In the genomic region with DNA sequence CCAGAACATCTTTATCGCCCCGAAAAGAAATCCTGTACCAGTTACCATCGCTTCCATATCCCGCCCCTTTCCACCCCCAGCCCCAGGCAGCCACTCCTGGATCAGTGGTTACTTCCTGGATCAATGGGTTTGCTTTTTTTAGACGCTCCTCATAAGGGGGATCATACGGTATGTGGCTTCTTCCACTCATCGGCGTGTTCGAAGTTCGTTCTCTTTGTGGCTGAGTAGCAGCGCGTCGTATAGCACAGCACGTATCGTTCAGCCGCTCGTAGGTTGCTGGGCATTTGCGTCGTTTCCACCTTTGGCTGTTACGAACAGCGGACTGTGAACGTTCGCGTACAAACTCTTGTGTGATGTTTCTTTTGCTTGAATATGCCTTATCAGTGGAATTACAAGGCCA, we compare ENCODE assay signal across 17 cellular contexts. TPM values are rescaled to one million over a fixed set of nuclear protein-coding genes. Genes with fewer than 3 reads are reported as not detected.
DNase-seq lines count a peak whose midpoint lies in the region; ATAC-seq, FAIRE-seq and TF ChIP-seq lines count a peak whose summit lies in the region.
"Had no signal": no experiment of that assay in that cellular context is flagged by ENCODE, and none has a peak within 500 bp of the region (broad histone marks: within the 10 kb centered on the region; RNA-seq: fewer than 3 reads in every experiment).

No MANE protein-coding gene starts in this region.

- no peak for ATAC-seq in CD8-positive, alpha-beta T cell
- ATAC-seq in naive thymus-derived CD8-positive, alpha-beta T cell = no peak
- ATAC-seq: gastroesophageal sphincter, Panc1, psoas muscle had no signal

- no peak overlapping the region for H3K27ac ChIP-seq in ACC112 (ENCODE audit: low read depth, low read length)
- H3K27ac ChIP-seq in CD8-positive, alpha-beta T cell (ENCODE audit: low read depth, low read length) = no peak overlapping the region
- H3K27ac ChIP-seq: psoas muscle, WERI-Rb-1 had no signal

- no peak overlapping the region for H2AFZ ChIP-seq in ACC112 (ENCODE audit: low read length, unreplicated experiment)

- no peaks in the 10 kb centered on the region for H3K27me3 Mint-ChIP-seq in CD8-positive, alpha-beta T cell (ENCODE audit: low read depth)
- H3K27me3 Mint-ChIP-seq in activated T-helper 2 cell treated with anti-CD3 and anti-CD28 coated beads, Interferon-gamma antibody, Interleukin-2, Interleukin-4, amounts not matched to agents 10 μg/mL and 5 μg/mL and 100 μg/mL, durations not matched to agents 14 hours and 24 hours and 36 hours (ENCODE audit: low read depth) = no peaks in the 10 kb centered on the region
- peaks cover 0 to 2% (median 0%) of the 10 kb centered on the region in 5 donors for H3K27me3 Mint-ChIP-seq in naive thymus-derived CD8-positive, alpha-beta T cell

- no peaks in the 10 kb centered on the region for H3K9me3 ChIP-seq in CD8-positive, alpha-beta T cell (ENCODE audit: low read length)
- H3K9me3 ChIP-seq: gastroesophageal sphincter, psoas muscle had no signal

- H3K4me1 Mint-ChIP-seq in CD8-positive, alpha-beta T cell (ENCODE audit: low read depth) = peaks cover 27% of the 10 kb centered on the region
- H3K4me1 Mint-ChIP-seq in activated T-helper 2 cell treated with anti-CD3 and anti-CD28 coated beads, Interferon-gamma antibody, Interleukin-2, Interleukin-4, amounts not matched to agents 10 μg/mL and 5 μg/mL and 100 μg/mL, durations not matched to agents 14 hours and 24 hours and 36 hours (ENCODE audit: low read depth) = peaks cover 16% of the 10 kb centered on the region
- H3K4me1 Mint-ChIP-seq in naive thymus-derived CD8-positive, alpha-beta T cell = peaks cover 14 to 37% (median 30%) of the 10 kb centered on the region in 4 donors

- peak overlapping the region; percentile 95 for H3K4me3 Mint-ChIP-seq in CD8-positive, alpha-beta T cell
- H3K4me3 Mint-ChIP-seq in activated T-helper 2 cell treated with anti-CD3 and anti-CD28 coated beads, Interferon-gamma antibody, Interleukin-2, Interleukin-4, amounts not matched to agents 10 μg/mL and 5 μg/mL and 100 μg/mL, durations not matched to agents 14 hours and 24 hours and 36 hours (ENCODE audit: low read depth) = peak overlapping the region; percentile 70
- peak overlapping the region; percentile 47 to 98 (median 87) for H3K4me3 Mint-ChIP-seq in naive thymus-derived CD8-positive, alpha-beta T cell

- peaks cover 35% of the 10 kb centered on the region for H3K36me3 Mint-ChIP-seq in CD8-positive, alpha-beta T cell
- H3K36me3 Mint-ChIP-seq in activated T-helper 2 cell treated with anti-CD3 and anti-CD28 coated beads, Interferon-gamma antibody, Interleukin-2, Interleukin-4, amounts not matched to agents 10 μg/mL and 5 μg/mL and 100 μg/mL, durations not matched to agents 14 hours and 24 hours and 36 hours (ENCODE audit: low read depth) = peaks cover 14% of the 10 kb centered on the region
- H3K36me3 Mint-ChIP-seq in naive thymus-derived CD8-positive, alpha-beta T cell = peaks cover 0 to 11% (median 1%) of the 10 kb centered on the region in 3 donors

- peak overlapping the region; percentile 78; the same call in 1 of the 2 replicates for H3K4me3 ChIP-seq in ACC112 (ENCODE audit: low read depth, low read length)
- no peak overlapping the region for H3K4me3 ChIP-seq in CD8-positive, alpha-beta T cell (ENCODE audit: low read depth, low read length)

- no peak for DNase-seq in CD8-positive, alpha-beta T cell
- DNase-seq in activated T-helper 2 cell treated with anti-CD3 and anti-CD28 coated beads, Interferon-gamma antibody, Interleukin-2, Interleukin-4, amounts not matched to agents 10 μg/mL and 5 μg/mL and 100 μg/mL, durations not matched to agents 14 hours and 24 hours and 36 hours (ENCODE audit: low spot score) = no peak
- no peak for DNase-seq in naive thymus-derived CD8-positive, alpha-beta T cell
- DNase-seq in frontal cortex (ENCODE audit: low spot score in 2 of 2) = no peak
- DNase-seq in NCI-H1105 treated with DMSO at 0.1 percent for 48 hours (lab: John Stamatoyannopoulos, UW) = no peak
- DNase-seq in medulla oblongata (ENCODE audit: extremely low spot score) = no peak
- DNase-seq: activated gamma-delta T cell treated with Interleukin-2 at 50 U/mL for 16 hours; central memory CD4-positive, alpha-beta T cell; NCI-H1694 treated with DMSO at 0.1 percent for 48 hours; NCI-H526; WERI-Rb-1 had no signal

- TF ChIP-seq CTCF in CD8-positive, alpha-beta T cell (IDR thresholded peaks at IDR 0.05) = no peak

- peaks cover 6% of the 10 kb centered on the region; the same call in 1 of the 2 replicates for H3K36me3 ChIP-seq in ACC112 (ENCODE audit: insufficient read depth, low read length)
- peaks cover 19% of the 10 kb centered on the region for H3K36me3 ChIP-seq in CD8-positive, alpha-beta T cell (ENCODE audit: insufficient read depth, low read length)

- FAIRE-seq in frontal cortex (lab: Jason Lieb, UNC) = no peak
- FAIRE-seq: endothelial cell of umbilical vein, G401.6 had no signal

- H3K4me1 ChIP-seq in ACC112 (ENCODE audit: control insufficient read depth, insufficient read depth, low read length, unreplicated experiment) = peaks cover 14% of the 10 kb centered on the region
- H3K4me1 ChIP-seq in CD8-positive, alpha-beta T cell (ENCODE audit: insufficient read depth, low read length) = peaks cover 24% of the 10 kb centered on the region

- CTCF ChIA-PET in CD8-positive, alpha-beta T cell (lab: Charles Lee) = interaction anchor here (1.8 kb wide), 1 partner anchor 8 kb away, joined by 9 read pairs; no protein-coding TSS in a partner anchor

- no peaks in the 10 kb centered on the region for H3K27me3 ChIP-seq in ACC112 (ENCODE audit: insufficient read depth, low read length)
- H3K27me3 ChIP-seq in CD8-positive, alpha-beta T cell (ENCODE audit: insufficient read depth, low read length) = no peaks in the 10 kb centered on the region
- H3K27me3 ChIP-seq: gastroesophageal sphincter had no signal

- no peaks in the 10 kb centered on the region for H3K9me3 Mint-ChIP-seq in CD8-positive, alpha-beta T cell
- no peaks in the 10 kb centered on the region for H3K9me3 Mint-ChIP-seq in activated T-helper 2 cell treated with anti-CD3 and anti-CD28 coated beads, Interferon-gamma antibody, Interleukin-2, Interleukin-4, amounts not matched to agents 10 μg/mL and 5 μg/mL and 100 μg/mL, durations not matched to agents 14 hours and 24 hours and 36 hours
- peaks cover 0 to 2% (median 0%) of the 10 kb centered on the region in 9 donors for H3K9me3 Mint-ChIP-seq in naive thymus-derived CD8-positive, alpha-beta T cell

- intact Hi-C loops in CD8-positive, alpha-beta T cell (cut with DNase I, micrococcal nuclease) = loop anchor here in 1 of 2 experiments (10.0 kb wide), 1 partner anchor 201 kb away; a partner anchor contains a TSS
- intact Hi-C loops in activated T-helper 2 cell treated with anti-CD3 and anti-CD28 coated beads, Interferon-gamma antibody, Interleukin-2, Interleukin-4, amounts not matched to agents 10 μg/mL and 5 μg/mL and 100 μg/mL, durations not matched to agents 14 hours and 24 hours and 36 hours (cut with micrococcal nuclease) = no loop called here

- peak overlapping the region; percentile 73 for H3K27ac Mint-ChIP-seq in CD8-positive, alpha-beta T cell
- H3K27ac Mint-ChIP-seq in activated T-helper 2 cell treated with anti-CD3 and anti-CD28 coated beads, Interferon-gamma antibody, Interleukin-2, Interleukin-4, amounts not matched to agents 10 μg/mL and 5 μg/mL and 100 μg/mL, durations not matched to agents 14 hours and 24 hours and 36 hours = peak overlapping the region; percentile 36
- H3K27ac Mint-ChIP-seq in naive thymus-derived CD8-positive, alpha-beta T cell = peak overlapping the region; percentile 27 to 96 (median 74)

- H3K79me2 ChIP-seq in ACC112 (ENCODE audit: control insufficient read depth, insufficient read depth, low read length, unreplicated experiment) = peaks cover 33% of the 10 kb centered on the region

- POLR2A ChIA-PET in CD8-positive, alpha-beta T cell (lab: Charles Lee) = no interaction called here
- POLR2A ChIA-PET in naive thymus-derived CD8-positive, alpha-beta T cell (lab: Charles Lee) = interaction anchor here (1.2 kb wide), 1 partner anchor 40 kb away, joined by 3 read pairs; no protein-coding TSS in a partner anchor

RNA-seq across cellular contexts. Expression of a gene that starts 1.8 kb away (rescaled TPM):
- 10 to 100 TPM; 25.8 to 28.3 TPM for total RNA-seq in CD8-positive, alpha-beta T cell
- total RNA-seq in activated T-helper 2 cell treated with anti-CD3 and anti-CD28 coated beads, Interferon-gamma antibody, Interleukin-2, Interleukin-4, amounts not matched to agents 10 μg/mL and 5 μg/mL and 100 μg/mL, durations not matched to agents 14 hours and 24 hours and 36 hours = 39.3 and 39.8 TPM in 2 replicates
- 10 to 100 TPM; 21.8 to 23.5 TPM for total RNA-seq in naive thymus-derived CD8-positive, alpha-beta T cell
- 10 to 100 TPM; 20.0 to 31.2 (median 23.7) TPM for polyA plus RNA-seq in naive thymus-derived CD8-positive, alpha-beta T cell
- 9.0 TPM for total RNA-seq in frontal cortex

RNA-seq across cellular contexts. Expression of a gene that starts 2.0 kb away (rescaled TPM):
- 10 to 100 TPM; 61.5 to 66.5 TPM for total RNA-seq in CD8-positive, alpha-beta T cell
- total RNA-seq in activated T-helper 2 cell treated with anti-CD3 and anti-CD28 coated beads, Interferon-gamma antibody, Interleukin-2, Interleukin-4, amounts not matched to agents 10 μg/mL and 5 μg/mL and 100 μg/mL, durations not matched to agents 14 hours and 24 hours and 36 hours = 36.7 and 37.6 TPM in 2 replicates
- 10 to 100 TPM; 55.7 to 57.9 TPM for total RNA-seq in naive thymus-derived CD8-positive, alpha-beta T cell
- 10 to 100 TPM in 1 of 3 donors, 1 to 10 TPM in 2; 7.4 to 20.9 (median 7.8) TPM for polyA plus RNA-seq in naive thymus-derived CD8-positive, alpha-beta T cell
- 11.0 TPM for total RNA-seq in frontal cortex
